Comparison of ENCODE assay signal across 23 cellular contexts in the genomic region with DNA sequence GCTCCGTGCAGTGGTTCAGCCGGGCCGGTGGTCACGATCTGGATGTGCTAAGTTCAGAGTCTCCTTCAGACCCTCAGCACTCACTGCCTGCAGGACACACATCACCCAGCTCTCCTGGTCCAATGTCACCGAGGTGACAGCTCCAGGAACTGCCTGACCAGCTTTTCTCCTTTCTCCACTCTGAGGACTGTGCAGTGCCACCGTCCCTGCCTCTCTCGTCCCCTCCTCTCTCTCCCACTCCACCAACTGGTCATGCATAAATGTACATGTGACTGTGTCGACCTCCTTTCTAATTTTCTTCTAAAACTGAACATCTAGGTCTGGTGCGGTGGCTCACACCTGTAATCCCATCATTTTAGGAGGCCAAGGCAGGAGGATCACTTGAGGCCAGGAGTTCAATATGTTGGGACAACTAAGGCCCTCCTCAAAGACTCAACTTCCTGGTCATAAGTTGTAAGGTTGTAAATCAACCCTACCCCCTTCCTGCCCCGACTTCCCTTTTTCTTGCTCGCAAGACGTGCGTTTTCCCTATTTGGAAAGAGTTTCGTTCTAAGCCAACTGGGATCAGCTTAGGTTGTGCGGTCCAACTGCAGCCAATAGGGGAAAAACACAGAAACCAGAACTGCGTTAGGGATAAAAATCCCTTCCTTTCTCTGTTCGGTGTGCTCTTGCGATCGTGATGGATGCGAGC. TPM values are rescaled to one million over a fixed set of nuclear protein-coding genes. Genes with fewer than 3 reads are reported as not detected.
DNase-seq lines count a peak whose midpoint lies in the region; ATAC-seq, FAIRE-seq and TF ChIP-seq lines count a peak whose summit lies in the region.
"Had no signal": no experiment of that assay in that cellular context is flagged by ENCODE, and none has a peak within 500 bp of the region (broad histone marks: within the 10 kb centered on the region; RNA-seq: fewer than 3 reads in every experiment).

No MANE protein-coding gene starts in this region.

- TF ChIP-seq POLR2A in K562 (conservative IDR thresholded peaks at IDR 0.05): no peak

- no peak for TF ChIP-seq CTCF in K562 (IDR thresholded peaks at IDR 0.05 in 2 of 3, conservative IDR thresholded peaks at IDR 0.05 in 1 of 3; ENCODE audit: insufficient read depth in 2 of 3, low read depth in 1 of 3, low read length in 3 of 3)
- no peak for TF ChIP-seq CTCF in omental fat pad (IDR thresholded peaks at IDR 0.05)

- in situ Hi-C loops in KBM-7 (cut with MboI; ENCODE audit: low pct_unique_long_range_greater_than_20kb, low sequenced_read_pairs): no loop called here
- in situ Hi-C loops in K562 (cut with MboI): no loop called here

- no peaks in the 10 kb centered on the region for H3K9me3 ChIP-seq in K562 (replicated peaks; ENCODE audit: control insufficient read depth, insufficient read depth, low read depth, low read length)
- H3K9me3 ChIP-seq: SJSA1 had no signal

- no peak overlapping the region for H3K4me3 ChIP-seq in K562
- H3K4me3 ChIP-seq: SJSA1 had no signal

- CTCF ChIA-PET in K562 (lab: Yijun Ruan, JAX; ENCODE audit: low intra/inter-chr PET ratio): no interaction called here

- TF ChIP-seq EP300 in K562 (IDR thresholded peaks at IDR 0.05; ENCODE audit: low read length): no peak

- no peaks in the 10 kb centered on the region for H3K36me3 ChIP-seq in K562 (ENCODE audit: control insufficient read depth, insufficient read depth, low read length)
- H3K36me3 ChIP-seq: SJSA1 had no signal

- no peak overlapping the region for H3K4me2 ChIP-seq in K562 (ENCODE audit: insufficient read depth, low read length)

- peaks cover 48 to 76% of the 10 kb centered on the region in 2 experiments for H3K27me3 ChIP-seq in K562 (ENCODE audit: control insufficient read depth in 2 of 2, insufficient read depth in 2 of 2, low read length in 2 of 2)

- no peak for TF ChIP-seq RAD21 in K562 (CRISPR knock-in tag; conservative IDR thresholded peaks at IDR 0.05 in 1 of 2, IDR thresholded peaks at IDR 0.05 in 1 of 2)

- H4K20me1 ChIP-seq in K562 (replicated peaks; ENCODE audit: control insufficient read depth, insufficient read depth, low read length): peaks cover 26% of the 10 kb centered on the region

- intact Hi-C loops in K562 (cut with micrococcal nuclease): no loop called here

- DNase-seq in KBM-7 (peak; percentile 30), MV-4-11 (lab: John Stamatoyannopoulos, UW) (peak; percentile 63), K562 (ENCODE audit: extremely low read depth in 1 of 4, low spot score in 3 of 4) (no peak), omental fat pad (ENCODE audit: low spot score) (no peak), GOT3 (lab: John Stamatoyannopoulos, UW) (no peak), amniotic stem cell (lab: John Stamatoyannopoulos, UW) (no peak)
- DNase-seq: CD4-positive, CD25-positive, alpha-beta regulatory T cell; DMS153; H9; KG1; MM.1S; NCI-H1105 treated with DMSO at 0.1 percent for 48 hours; NCI-H2029 treated with DMSO at 0.1 percent for 48 hours; NCI-H446 treated with DMSO at 0.1 percent for 48 hours; NCI-H526; NCI-H82; NK-92 treated with Interleukin-12 subunit alpha and Interleukin-12 subunit beta, amount 100 ng/mL, for 24 hours; Right ventricle myocardium superior; RPMI8226 had no signal

- 4% methylated on average over 20 of the region's 20 CpGs for WGBS in K562 (ENCODE audit: insufficient coverage, low coverage, missing lambda C conversion rate)

- H3K27ac ChIP-seq in K562 (ENCODE audit: extremely low read depth, low read depth, low read length): no peak overlapping the region
- H3K27ac ChIP-seq: SJSA1 had no signal

- FAIRE-seq in K562 (lab: Jason Lieb, UNC): no peak
- FAIRE-seq: GM18507, HepG2 had no signal

- BruUV-seq in K562 (replicated peaks; lab: Mats Ljungman, UMichigan): no TSS peak

- no peak for ATAC-seq in K562
- ATAC-seq in omental fat pad (ENCODE audit: low FRiP score): peak; percentile 21
- no peak for ATAC-seq in GM21737 (IDR thresholded peaks at IDR 0.05; ENCODE audit: unreplicated experiment)
- ATAC-seq: HepG2 had no signal

- POLR2A ChIA-PET in K562 (lab: Yijun Ruan, JAX): interaction anchor here (0.6 to 0.8 kb wide), 2 partner anchors 11 to 218 kb away, joined by 3 read pairs; no protein-coding TSS in a partner anchor

- peaks cover 8% of the 10 kb centered on the region for H3K9me1 ChIP-seq in K562 (ENCODE audit: control insufficient read depth, insufficient read depth, low read length)

- no peak overlapping the region; a peak in 1 of 4 replicates for H3K9ac ChIP-seq in K562 (ENCODE audit: insufficient read depth in 1 of 2, low read depth in 2 of 2, low read length in 2 of 2)

- H2AFZ ChIP-seq in K562 (ENCODE audit: low read depth, low read length): no peak overlapping the region

- peaks cover 0 to 25% of the 10 kb centered on the region in 2 experiments; a peak in 1 of 5 replicates for H3K4me1 ChIP-seq in K562 (replicated peaks in 1 of 2; ENCODE audit: control insufficient read depth in 2 of 2, insufficient read depth in 2 of 2, low read length in 2 of 2)
- H3K4me1 ChIP-seq: SJSA1 had no signal

- H3K79me2 ChIP-seq in K562 (ENCODE audit: control insufficient read depth, insufficient read depth, low read length): no peaks in the 10 kb centered on the region

TF ChIP-seq in K562, 482 proteins besides CTCF, POLR2A, EP300 and RAD21 (continues in another document):
- no peak for TF ChIP-seq HDAC8 (tag; IDR thresholded peaks at IDR 0.05)
- TF ChIP-seq ZNF263 (CRISPR knock-in tag; IDR thresholded peaks at IDR 0.05; ENCODE audit: borderline replicate concordance): no peak
- TF ChIP-seq, protein P1, sequence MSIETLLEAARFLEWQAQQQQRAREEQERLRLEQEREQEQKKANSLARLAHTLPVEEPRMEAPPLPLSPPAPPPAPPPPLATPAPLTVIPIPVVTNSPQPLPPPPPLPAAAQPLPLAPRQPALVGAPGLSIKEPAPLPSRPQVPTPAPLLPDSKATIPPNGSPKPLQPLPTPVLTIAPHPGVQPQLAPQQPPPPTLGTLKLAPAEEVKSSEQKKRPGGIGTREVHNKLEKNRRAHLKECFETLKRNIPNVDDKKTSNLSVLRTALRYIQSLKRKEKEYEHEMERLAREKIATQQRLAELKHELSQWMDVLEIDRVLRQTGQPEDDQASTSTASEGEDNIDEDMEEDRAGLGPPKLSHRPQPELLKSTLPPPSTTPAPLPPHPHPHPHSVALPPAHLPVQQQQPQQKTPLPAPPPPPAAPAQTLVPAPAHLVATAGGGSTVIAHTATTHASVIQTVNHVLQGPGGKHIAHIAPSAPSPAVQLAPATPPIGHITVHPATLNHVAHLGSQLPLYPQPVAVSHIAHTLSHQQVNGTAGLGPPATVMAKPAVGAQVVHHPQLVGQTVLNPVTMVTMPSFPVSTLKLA (conservative IDR thresholded peaks at IDR 0.05): no peak
- no peak for TF ChIP-seq FOXJ2 (tag; IDR thresholded peaks at IDR 0.05)
- TF ChIP-seq, protein P2, sequence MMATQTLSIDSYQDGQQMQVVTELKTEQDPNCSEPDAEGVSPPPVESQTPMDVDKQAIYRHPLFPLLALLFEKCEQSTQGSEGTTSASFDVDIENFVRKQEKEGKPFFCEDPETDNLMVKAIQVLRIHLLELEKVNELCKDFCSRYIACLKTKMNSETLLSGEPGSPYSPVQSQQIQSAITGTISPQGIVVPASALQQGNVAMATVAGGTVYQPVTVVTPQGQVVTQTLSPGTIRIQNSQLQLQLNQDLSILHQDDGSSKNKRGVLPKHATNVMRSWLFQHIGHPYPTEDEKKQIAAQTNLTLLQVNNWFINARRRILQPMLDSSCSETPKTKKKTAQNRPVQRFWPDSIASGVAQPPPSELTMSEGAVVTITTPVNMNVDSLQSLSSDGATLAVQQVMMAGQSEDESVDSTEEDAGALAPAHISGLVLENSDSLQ (IDR thresholded peaks at IDR 0.05): peak; percentile 41; the same call in 1 of the 2 replicates
- TF ChIP-seq BCOR (IDR thresholded peaks at IDR 0.05): no peak
- TF ChIP-seq ZNF316 (IDR thresholded peaks at IDR 0.05): no peak
- TF ChIP-seq SREBF2 (CRISPR knock-in tag; IDR thresholded peaks at IDR 0.05): no peak
- TF ChIP-seq ADNP (tag; IDR thresholded peaks at IDR 0.05): no peak
- TF ChIP-seq SMAD3 (CRISPR knock-in tag; conservative IDR thresholded peaks at IDR 0.05): no peak
- no peak for TF ChIP-seq ZKSCAN3 (CRISPR knock-in tag; IDR thresholded peaks at IDR 0.05)
- no peak for TF ChIP-seq NR1H2 (CRISPR knock-in tag; IDR thresholded peaks at IDR 0.05)

RNA-seq across cellular contexts. Expression of gene MEGF6, which starts 53.1 kb away (rescaled TPM):
- 0.90 and 2.1 TPM in 2 replicates for total RNA-seq in K562 (2011; cell fraction: chromatin; rRNA removed; ENCODE audit: low replicate concordance)
- total RNA-seq in K562 (2011; cell fraction: nucleolus; rRNA removed): 1.6 and 1.8 TPM in 2 replicates
- 0.73 and 0.99 TPM in 2 replicates for total RNA-seq in K562 (2011; cell fraction: nucleoplasm; rRNA removed)
- total RNA-seq in K562 (2014; rRNA removed) (0.04 and 0.32 TPM in 2 replicates), K562 (2014; rRNA removed; fragmentation: Illumina TruSeq; extraction: Trizol) (not detected in 2 replicates), K562 (2015; rRNA removed; fragmentation: Illumina TruSeq; extraction: Trizol) (0.11 and 0.14 TPM in 2 replicates), K562 (2021) (0.40 and 1.7 TPM in 2 replicates), omental fat pad (10 to 100 TPM; 13.2 to 60.1 (median 21.9) TPM)
- polyA plus RNA-seq in K562 (2011; rRNA removed) (0.03 and 0.16 TPM in 2 replicates), K562 (2014; fragmentation: Illumina TruSeq; extraction: Trizol) (0.04 and 0.24 TPM in 2 replicates), K562 (2014; fragmentation: Nextera tagmentation; extraction: Ambion mirVana) (not detected), K562 (2014; rRNA removed) (0.25 and 0.65 TPM in 2 replicates)
- 0.03 and 0.10 TPM in 2 replicates for polyA plus RNA-seq in K562 (2011; cell fraction: cytosol; rRNA removed)
- 1.3 and 1.8 TPM in 2 replicates for polyA plus RNA-seq in K562 (2011; cell fraction: nucleus; rRNA removed)
- polyA plus RNA-seq in K562 (2012): 0.51 and 14.3 TPM in 2 replicates
- not detected in 2 replicates for polyA minus RNA-seq in K562 (2011; rRNA and poly(A)+ RNA removed)
- not detected in 2 replicates for polyA minus RNA-seq in K562 (2011; cell fraction: cytosol; rRNA and poly(A)+ RNA removed)
- polyA minus RNA-seq in K562 (2011; cell fraction: nucleus; rRNA and poly(A)+ RNA removed): 0.27 and 0.67 TPM in 2 replicates

Comparison
In these comparisons a context has a peak if more than half of its experiments do, and no peak if none do; other contexts are left out.
1. DNase-seq: peak in KBM-7 (single experiment) and MV-4-11 (single experiment); none in K562 (0 of 4), omental fat pad (single experiment), GOT3 (single experiment) and amniotic stem cell (single experiment).
2. RNA of gene MEGF6, which starts 53.1 kb away (total RNA-seq): 13.2 to 60.1 TPM in omental fat pad; 0.04 to 2.1 TPM in K562; every median in the first group is over 4 times any median in the second.